In the genomic region with DNA sequence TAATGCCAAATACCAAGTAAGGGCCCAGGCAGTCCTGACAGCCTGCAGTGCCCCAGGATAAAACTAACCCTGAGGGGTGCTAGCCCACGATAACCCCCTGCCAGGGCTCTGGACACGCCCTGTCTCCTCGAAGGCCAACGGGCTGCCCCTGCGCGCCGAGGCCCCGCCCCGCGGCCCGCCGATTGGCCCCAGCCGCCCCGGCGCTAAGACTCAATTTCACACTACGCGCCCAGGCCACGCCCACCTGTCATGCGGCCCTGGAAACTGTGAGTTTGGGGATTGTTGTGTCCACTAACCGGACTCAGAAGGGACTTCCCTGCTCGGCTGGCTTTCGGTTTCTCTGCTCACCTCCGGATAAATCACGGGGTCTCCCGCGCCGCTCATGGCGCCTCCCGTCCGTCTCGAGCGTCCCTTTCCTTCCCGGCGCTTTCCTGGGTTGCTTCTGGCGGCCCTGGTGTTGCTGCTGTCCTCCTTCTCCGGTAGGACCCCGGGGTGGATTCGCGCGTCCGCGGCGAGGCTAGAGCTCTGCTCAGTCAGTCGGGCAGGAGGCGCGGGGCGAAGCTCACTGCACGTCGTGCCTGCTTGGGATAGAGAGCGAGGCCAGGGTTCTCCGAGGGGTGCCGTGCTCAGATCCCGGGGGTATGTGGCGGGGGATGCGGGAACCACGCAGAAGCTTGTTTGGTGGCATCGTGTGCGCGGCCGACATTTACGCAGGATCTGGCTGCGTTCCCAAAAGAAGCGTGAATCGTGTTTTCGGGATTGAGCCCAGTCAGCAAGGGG, we compare ENCODE assay signal across 8 cellular contexts. TPM values are rescaled to one million over a fixed set of nuclear protein-coding genes. Genes with fewer than 3 reads are reported as not detected.
DNase-seq lines count a peak whose midpoint lies in the region; ATAC-seq and TF ChIP-seq lines count a peak whose summit lies in the region.

CR1L (plus strand) TSS at position 282 of the 780 bp plus-strand sequence; CDS start at position 383, 101 bp downstream.

- no peak for TF ChIP-seq CTCF in choroid plexus epithelial cell (conservative IDR thresholded peaks at IDR 0.05; ENCODE audit: low read depth, low read length)

- DNase-seq in CMK (ENCODE audit: low read depth): peak; percentile 56
- peak; percentile 60 to 61 for DNase-seq in activated CD4-positive, alpha-beta T cell treated with anti-CD3 and anti-CD28 coated beads for 4 hours
- DNase-seq in choroid plexus epithelial cell (ENCODE audit: low read depth): peak; percentile 51
- peak; percentile 53 to 78 for DNase-seq in left colon
- DNase-seq in stimulated activated CD4-positive, alpha-beta T cell treated with anti-CD3 and anti-CD28 coated beads, Interleukin-4, amount 100 ng/mL, for 1 hour: peak; percentile 75
- DNase-seq in AML-193 (lab: John Stamatoyannopoulos, UW): no peak

- TF ChIP-seq EP300 in Ishikawa (IDR thresholded peaks at IDR 0.05; ENCODE audit: borderline replicate concordance): no peak

- intact Hi-C loops in left colon (cut with DNase I, micrococcal nuclease): no loop called here

- no peak for TF ChIP-seq RAD21 in Ishikawa (IDR thresholded peaks at IDR 0.05; ENCODE audit: low read depth)

- ATAC-seq in GM21423 (IDR thresholded peaks at IDR 0.05; ENCODE audit: unreplicated experiment): peak; percentile 95
- ATAC-seq in left colon: peak; percentile 98

- H3K4me3 ChIP-seq in choroid plexus epithelial cell (ENCODE audit: low read depth, low read length): peak within 1 kb of the TSS; percentile 55

TF ChIP-seq in Ishikawa, 13 proteins besides CTCF, POLR2A, EP300 and RAD21:
- no peak for TF ChIP-seq TAF1 (IDR thresholded peaks at IDR 0.05; ENCODE audit: low read depth)
- TF ChIP-seq NFIC (IDR thresholded peaks at IDR 0.05): no peak
- TF ChIP-seq TEAD4 (IDR thresholded peaks at IDR 0.05): no peak
- no peak for TF ChIP-seq CREB1 (IDR thresholded peaks at IDR 0.05; ENCODE audit: low read depth)
- no peak for TF ChIP-seq ZBTB7A (IDR thresholded peaks at IDR 0.05; ENCODE audit: low read depth)
- peak; percentile 85 for TF ChIP-seq MAX (IDR thresholded peaks at IDR 0.05)
- TF ChIP-seq FOXM1 (IDR thresholded peaks at IDR 0.05; ENCODE audit: borderline replicate concordance, low read depth): no peak
- TF ChIP-seq TCF12 (IDR thresholded peaks at IDR 0.05; ENCODE audit: low read depth): no peak
- TF ChIP-seq, protein P1, sequence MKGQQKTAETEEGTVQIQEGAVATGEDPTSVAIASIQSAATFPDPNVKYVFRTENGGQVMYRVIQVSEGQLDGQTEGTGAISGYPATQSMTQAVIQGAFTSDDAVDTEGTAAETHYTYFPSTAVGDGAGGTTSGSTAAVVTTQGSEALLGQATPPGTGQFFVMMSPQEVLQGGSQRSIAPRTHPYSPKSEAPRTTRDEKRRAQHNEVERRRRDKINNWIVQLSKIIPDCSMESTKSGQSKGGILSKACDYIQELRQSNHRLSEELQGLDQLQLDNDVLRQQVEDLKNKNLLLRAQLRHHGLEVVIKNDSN (IDR thresholded peaks at IDR 0.05): 0 out of 2 replicates have a peak, but pooled peaks have one; percentile 7
- no peak for TF ChIP-seq EGR1 (IDR thresholded peaks at IDR 0.05)
- TF ChIP-seq, protein P2, sequence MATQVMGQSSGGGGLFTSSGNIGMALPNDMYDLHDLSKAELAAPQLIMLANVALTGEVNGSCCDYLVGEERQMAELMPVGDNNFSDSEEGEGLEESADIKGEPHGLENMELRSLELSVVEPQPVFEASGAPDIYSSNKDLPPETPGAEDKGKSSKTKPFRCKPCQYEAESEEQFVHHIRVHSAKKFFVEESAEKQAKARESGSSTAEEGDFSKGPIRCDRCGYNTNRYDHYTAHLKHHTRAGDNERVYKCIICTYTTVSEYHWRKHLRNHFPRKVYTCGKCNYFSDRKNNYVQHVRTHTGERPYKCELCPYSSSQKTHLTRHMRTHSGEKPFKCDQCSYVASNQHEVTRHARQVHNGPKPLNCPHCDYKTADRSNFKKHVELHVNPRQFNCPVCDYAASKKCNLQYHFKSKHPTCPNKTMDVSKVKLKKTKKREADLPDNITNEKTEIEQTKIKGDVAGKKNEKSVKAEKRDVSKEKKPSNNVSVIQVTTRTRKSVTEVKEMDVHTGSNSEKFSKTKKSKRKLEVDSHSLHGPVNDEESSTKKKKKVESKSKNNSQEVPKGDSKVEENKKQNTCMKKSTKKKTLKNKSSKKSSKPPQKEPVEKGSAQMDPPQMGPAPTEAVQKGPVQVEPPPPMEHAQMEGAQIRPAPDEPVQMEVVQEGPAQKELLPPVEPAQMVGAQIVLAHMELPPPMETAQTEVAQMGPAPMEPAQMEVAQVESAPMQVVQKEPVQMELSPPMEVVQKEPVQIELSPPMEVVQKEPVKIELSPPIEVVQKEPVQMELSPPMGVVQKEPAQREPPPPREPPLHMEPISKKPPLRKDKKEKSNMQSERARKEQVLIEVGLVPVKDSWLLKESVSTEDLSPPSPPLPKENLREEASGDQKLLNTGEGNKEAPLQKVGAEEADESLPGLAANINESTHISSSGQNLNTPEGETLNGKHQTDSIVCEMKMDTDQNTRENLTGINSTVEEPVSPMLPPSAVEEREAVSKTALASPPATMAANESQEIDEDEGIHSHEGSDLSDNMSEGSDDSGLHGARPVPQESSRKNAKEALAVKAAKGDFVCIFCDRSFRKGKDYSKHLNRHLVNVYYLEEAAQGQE (IDR thresholded peaks at IDR 0.05; ENCODE audit: low read depth): no peak

RNA-seq across cellular contexts. Expression of gene CR1L, which starts in this region (rescaled TPM):
- under 1 TPM in 1 of 2 donors, not detected in 1; 0.34 TPM for total RNA-seq in left colon

Comparison
In these comparisons a context has a peak if more than half of its experiments do, and no peak if none do; other contexts are left out.
1. Peak in DNase-seq and ATAC-seq in left colon; RNA of the gene not detected or under 1 TPM.
2. DNase-seq: peak in CMK (single experiment), activated CD4-positive, alpha-beta T cell treated with anti-CD3 and anti-CD28 coated beads for 4 hours (2 of 2), choroid plexus epithelial cell (single experiment) and stimulated activated CD4-positive, alpha-beta T cell treated with anti-CD3 and anti-CD28 coated beads, Interleukin-4, amount 100 ng/mL, for 1 hour (single experiment); none in AML-193 (0 of 2).